In genomic region chr4:127782025-127782274, GRCh38 we compare ENCODE assay signal across 8 cellular contexts. TPM values are rescaled to one million over a fixed set of nuclear protein-coding genes. Genes with fewer than 3 reads are reported as not detected.
DNase-seq lines count a peak whose midpoint lies in the region; ATAC-seq and TF ChIP-seq lines count a peak whose summit lies in the region.

No MANE protein-coding gene starts in this region.

- no TSS peak for BruUV-seq in mammary epithelial cell (replicated peaks; lab: Mats Ljungman, UMichigan)

- H3K27me3 ChIP-seq in mammary epithelial cell (ENCODE audit: insufficient read depth, low read length) (no peaks in the 10 kb centered on the region), smooth muscle cell (ENCODE audit: low read depth) (peaks cover 23% of the 10 kb centered on the region)

- H3F3A ChIP-seq in smooth muscle cell (ENCODE audit: low read depth) = peaks cover 7% of the 10 kb centered on the region

- peak overlapping the region; percentile 96 for H3K4me2 ChIP-seq in mammary epithelial cell (ENCODE audit: insufficient read depth, low read depth, low read length)
- peak overlapping the region; percentile 90 for H3K4me2 ChIP-seq in smooth muscle cell

- H3K9ac ChIP-seq in mammary epithelial cell (ENCODE audit: insufficient read depth, low read length) (peak overlapping the region; percentile 100), smooth muscle cell (ENCODE audit: low read depth) (peak overlapping the region; percentile 60)

- TF ChIP-seq CTCF in mammary epithelial cell (conservative IDR thresholded peaks at IDR 0.05 in 1 of 2, IDR thresholded peaks at IDR 0.05 in 1 of 2; ENCODE audit: extremely low read depth in 1 of 2, insufficient read depth in 1 of 2, low read depth in 1 of 2, low read length in 2 of 2) (no peak), smooth muscle cell (IDR thresholded peaks at IDR 0.05; ENCODE audit: borderline replicate concordance, insufficient read depth, poor library complexity, severe bottlenecking) (no peak)

- peak overlapping the region; percentile 100 for H3K27ac ChIP-seq in mammary epithelial cell (ENCODE audit: insufficient read depth, low read depth, low read length)
- H3K27ac ChIP-seq in smooth muscle cell (ENCODE audit: low read depth) = no peak overlapping the region

- H3K79me2 ChIP-seq in mammary epithelial cell (ENCODE audit: insufficient read depth, low read length) (peaks cover 41% of the 10 kb centered on the region), smooth muscle cell (ENCODE audit: low read depth) (no peaks in the 10 kb centered on the region)

- no peaks in the 10 kb centered on the region for H3K9me3 ChIP-seq in mammary epithelial cell (replicated peaks; ENCODE audit: insufficient read depth, low read length)
- no peaks in the 10 kb centered on the region for H3K9me3 ChIP-seq in smooth muscle cell (replicated peaks; ENCODE audit: low read depth)

- DNase-seq in DMS153 (lab: John Stamatoyannopoulos, UW) (peak; percentile 69), OCI-M2 (lab: John Stamatoyannopoulos, UW; ENCODE audit: unreplicated experiment) (peak; percentile 54), mammary epithelial cell (peak; percentile 87), islet precursor cell (peak; percentile 94), smooth muscle cell (lab: John Stamatoyannopoulos, UW; ENCODE audit: unreplicated experiment) (peak; percentile 36), KG1 (lab: John Stamatoyannopoulos, UW) (no peak)

- H3K36me3 ChIP-seq in mammary epithelial cell (ENCODE audit: insufficient read depth, low read length) (no peaks in the 10 kb centered on the region), smooth muscle cell (ENCODE audit: low read depth) (no peaks in the 10 kb centered on the region)

- H4K20me1 ChIP-seq in mammary epithelial cell (ENCODE audit: insufficient read depth, low read length) (no peaks in the 10 kb centered on the region), smooth muscle cell (ENCODE audit: low read depth) (no peaks in the 10 kb centered on the region)

- CTCF ChIA-PET in mammary epithelial cell (lab: Charles Lee; ENCODE audit: low non-redundant PET) = no interaction called here

- dilution Hi-C loops in mammary epithelial cell (cut with HindIII; ENCODE audit: low sequenced_read_pairs) = no loop called here

- peak; percentile 77 for ATAC-seq in GM19328 (IDR thresholded peaks at IDR 0.05; ENCODE audit: unreplicated experiment)
- peak; percentile 78 for ATAC-seq in HG03432 (IDR thresholded peaks at IDR 0.05; ENCODE audit: unreplicated experiment)

- in situ Hi-C loops in mammary epithelial cell (cut with MboI; ENCODE audit: low sequenced_read_pairs in 2 of 2) = no loop called here

- peak overlapping the region; percentile 83 to 96 (median 85) for H3K4me3 ChIP-seq in mammary epithelial cell (replicated peaks in 1 of 3; ENCODE audit: insufficient read depth in 1 of 3, low read depth in 2 of 3, low read length in 3 of 3)
- peak overlapping the region; percentile 62 for H3K4me3 ChIP-seq in smooth muscle cell

- peak overlapping the region; percentile 81 for H2AFZ ChIP-seq in mammary epithelial cell (ENCODE audit: low read depth, low read length)
- peak overlapping the region; percentile 94 for H2AFZ ChIP-seq in smooth muscle cell (ENCODE audit: low read depth)

- WGBS in mammary epithelial cell (ENCODE audit: low coverage, missing lambda C conversion rate) = 0% methylated on average over 4 of the region's 30 CpGs
- 1% methylated on average over 30 of the region's 30 CpGs for WGBS in smooth muscle cell (ENCODE audit: low lambda C conversion rate)

- intact Hi-C loops in mammary epithelial cell (cut with micrococcal nuclease) = loop anchor here (2.0 to 5.0 kb wide), 4 partner anchors 160 to 507 kb away; partner anchors contain the start of gene LARP1B

- peaks cover 9% of the 10 kb centered on the region for H3K4me1 ChIP-seq in mammary epithelial cell (ENCODE audit: insufficient read depth, low read length)
- H3K4me1 ChIP-seq in smooth muscle cell (ENCODE audit: low read depth) = no peaks in the 10 kb centered on the region

RNA-seq across cellular contexts. Expression of gene HSPA4L, which starts 0.2 kb away (rescaled TPM):
- total RNA-seq in mammary epithelial cell (10 to 100 TPM; 40.7 to 65.3 TPM), smooth muscle cell (5.0 and 6.9 TPM in 2 replicates)
- polyA plus RNA-seq in mammary epithelial cell (16.7 TPM), smooth muscle cell (0.95 and 3.9 TPM in 2 replicates)
- polyA minus RNA-seq in mammary epithelial cell = 20.1 TPM

RNA-seq across cellular contexts. Expression of gene SLC25A31, which starts 51.8 kb away (rescaled TPM):
- total RNA-seq in mammary epithelial cell (not detected), smooth muscle cell (not detected in 2 replicates)
- polyA plus RNA-seq in mammary epithelial cell (not detected), smooth muscle cell (not detected in 2 replicates)
- polyA minus RNA-seq in mammary epithelial cell = not detected
